8 cellular contexts compared by ENCODE assay signal in the genomic region with DNA sequence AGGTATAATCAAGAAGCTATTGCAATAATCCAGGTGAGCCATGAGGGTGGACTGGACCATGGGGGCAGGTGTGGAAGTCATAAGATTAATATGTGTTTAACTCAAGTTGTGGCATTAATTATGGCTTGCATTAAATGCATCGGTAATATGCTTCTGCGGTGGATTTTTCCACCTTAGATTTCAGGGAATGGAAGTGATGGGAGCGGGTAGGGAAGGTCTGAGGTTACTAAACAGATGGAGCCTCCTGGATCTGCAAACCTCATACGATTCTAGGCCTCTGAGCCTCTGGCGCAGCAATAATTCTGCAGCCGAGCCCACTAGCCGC. TPM values are rescaled to one million over a fixed set of nuclear protein-coding genes. Genes with fewer than 3 reads are reported as not detected.
DNase-seq lines count a peak whose midpoint lies in the region; ATAC-seq and TF ChIP-seq lines count a peak whose summit lies in the region.

No MANE protein-coding gene starts in this region.

- no peak for DNase-seq in activated T-cell treated with anti-CD3 and anti-CD28 coated beads, Interleukin-2, amount 50 U/mL, for 4 hours
- DNase-seq in activated T-cell treated with anti-CD3 and anti-CD28 coated beads for 4 hours (no peak), brain microvascular endothelial cell (no peak), mesenchymal stem cell (no peak), transverse colon (no peak), sciatic nerve (ENCODE audit: low spot score) (no peak), NCI-H1694 treated with DMSO at 0.1 percent for 48 hours (lab: John Stamatoyannopoulos, UW) (no peak)
- DNase-seq in stimulated activated CD4-positive, alpha-beta T cell treated with anti-CD3 and anti-CD28 coated beads, Interleukin-4, amount 100 ng/mL, for 4 hours, result no peak

- H3K4me3 Mint-ChIP-seq in activated T-cell treated with anti-CD3 and anti-CD28 coated beads, Interleukin-2, amount 50 U/mL, for 4 hours, result peak overlapping the region; percentile 94

- peaks cover 15% of the 10 kb centered on the region for H3K36me3 Mint-ChIP-seq in activated T-cell treated with anti-CD3 and anti-CD28 coated beads, Interleukin-2, amount 50 U/mL, for 4 hours (ENCODE audit: insufficient read depth)

- H4K8ac ChIP-seq in mesenchymal stem cell (ENCODE audit: low read length), result no peak overlapping the region

- H2BK15ac ChIP-seq in mesenchymal stem cell (ENCODE audit: low read depth, poor library complexity, severe bottlenecking), result no peak overlapping the region

- H4K91ac ChIP-seq in mesenchymal stem cell (ENCODE audit: low read length), result no peak overlapping the region

- peak overlapping the region; percentile 76 for H3K4me3 ChIP-seq in brain microvascular endothelial cell (ENCODE audit: low read depth, low read length)
- H3K4me3 ChIP-seq in mesenchymal stem cell (ENCODE audit: insufficient read depth in 1 of 2, low read depth in 1 of 2, low read length in 2 of 2), result peak overlapping the region; percentile 76 to 96
- peak overlapping the region; percentile 49 to 72 (median 59) for H3K4me3 ChIP-seq in transverse colon

- WGBS in mesenchymal stem cell, result 34% methylated on average over 7 of the region's 7 CpGs
- 32% methylated on average over 7 of the region's 7 CpGs; no CpG with 5 or more reads in 1 of the 2 donors for WGBS in transverse colon (ENCODE audit: low coverage in 1 of 2), 2 donors

- H3K27me3 ChIP-seq in brain microvascular endothelial cell (replicated peaks) (no peaks in the 10 kb centered on the region), mesenchymal stem cell (ENCODE audit: control insufficient read depth in 1 of 2, insufficient read depth in 1 of 2, low read length in 2 of 2) (peaks cover 0 to 8% of the 10 kb centered on the region in 2 experiments), transverse colon (peaks cover 22% of the 10 kb centered on the region)

- H3K4ac ChIP-seq in mesenchymal stem cell (ENCODE audit: low read depth in 1 of 2, low read length in 2 of 2), result no peak overlapping the region

- H2AK5ac ChIP-seq in mesenchymal stem cell (ENCODE audit: low read length, severe bottlenecking), result no peak overlapping the region

- H3K36me3 ChIP-seq in brain microvascular endothelial cell (replicated peaks) (no peaks in the 10 kb centered on the region), mesenchymal stem cell (ENCODE audit: control insufficient read depth in 1 of 2, insufficient read depth in 2 of 2, low read depth in 1 of 2, low read length in 2 of 2) (peaks cover 0 to 13% of the 10 kb centered on the region in 2 experiments), transverse colon (no peaks in the 10 kb centered on the region)

- no peak overlapping the region for H2BK12ac ChIP-seq in mesenchymal stem cell (ENCODE audit: low read length in 2 of 2)

- no peak for TF ChIP-seq EP300 in transverse colon (IDR thresholded peaks at IDR 0.05; ENCODE audit: low read depth)

- no peak overlapping the region for H3K18ac ChIP-seq in mesenchymal stem cell (ENCODE audit: low read depth in 1 of 2, low read length in 2 of 2)

- H3K79me1 ChIP-seq in mesenchymal stem cell (replicated peaks; ENCODE audit: low read length, poor library complexity, severe bottlenecking), result no peaks in the 10 kb centered on the region

- peaks cover 7% of the 10 kb centered on the region for H3K27me3 Mint-ChIP-seq in activated T-cell treated with anti-CD3 and anti-CD28 coated beads, Interleukin-2, amount 50 U/mL, for 4 hours (ENCODE audit: low read depth)

- no peak for ATAC-seq in activated T-cell treated with anti-CD3 and anti-CD28 coated beads, Interleukin-2, amount 50 U/mL, for 4 hours
- no peak for ATAC-seq in sciatic nerve

- H3K9ac ChIP-seq in mesenchymal stem cell (ENCODE audit: low read length), result peak overlapping the region; percentile 93

- H3K4me2 ChIP-seq in mesenchymal stem cell (ENCODE audit: low read length, poor library complexity, severe bottlenecking), result peak overlapping the region; percentile 91

- no peak for TF ChIP-seq POLR2A in transverse colon (IDR thresholded peaks at IDR 0.05)

- H3K9me3 Mint-ChIP-seq in activated T-cell treated with anti-CD3 and anti-CD28 coated beads, Interleukin-2, amount 50 U/mL, for 4 hours, result no peaks in the 10 kb centered on the region

- H3K9me3 ChIP-seq in mesenchymal stem cell (ENCODE audit: control insufficient read depth, low read length) (peaks cover 4% of the 10 kb centered on the region), transverse colon (no peaks in the 10 kb centered on the region)

- in situ Hi-C loops in brain microvascular endothelial cell (cut with HindIII; ENCODE audit: low pct_ligation_motif_present, low sequenced_read_pairs) (no loop called here), transverse colon (cut with MboI; ENCODE audit: low pct_ligation_motif_present in 1 of 4, low pct_unique_long_range_greater_than_20kb in 1 of 4, low sequenced_read_pairs in 3 of 4) (no loop called here)

- no peak overlapping the region for H2BK5ac ChIP-seq in mesenchymal stem cell (ENCODE audit: low read depth, low read length, poor library complexity, severe bottlenecking)

- H2AFZ ChIP-seq in mesenchymal stem cell (ENCODE audit: low read depth, low read length), result no peak overlapping the region

- H3K4me1 ChIP-seq in mesenchymal stem cell (ENCODE audit: control insufficient read depth, insufficient read depth, low read depth, low read length) (peaks cover 6% of the 10 kb centered on the region), transverse colon (peaks cover 0 to 16% (median 5%) of the 10 kb centered on the region in 4 donors)

- H3K27ac ChIP-seq in brain microvascular endothelial cell (no peak overlapping the region), mesenchymal stem cell (ENCODE audit: low read length, poor library complexity, severe bottlenecking) (no peak overlapping the region), transverse colon (peak overlapping the region in 3 of 4 donors; percentile 36 to 56 (median 50))

- no peak overlapping the region for H3K14ac ChIP-seq in mesenchymal stem cell (ENCODE audit: low read length in 2 of 2)

- H3K23ac ChIP-seq in mesenchymal stem cell (ENCODE audit: low read length in 2 of 2), result no peak overlapping the region

- H3K4me1 Mint-ChIP-seq in activated T-cell treated with anti-CD3 and anti-CD28 coated beads, Interleukin-2, amount 50 U/mL, for 4 hours (ENCODE audit: low read depth), result peaks cover 28% of the 10 kb centered on the region

- H2BK120ac ChIP-seq in mesenchymal stem cell (ENCODE audit: low read depth, low read length), result no peak overlapping the region

- intact Hi-C loops in transverse colon (cut with DNase I; ENCODE audit: low total_unique reads) (no loop called here), sciatic nerve (cut with DNase I) (no loop called here)

- TF ChIP-seq CTCF in brain microvascular endothelial cell (IDR thresholded peaks at IDR 0.05; ENCODE audit: low read depth, low read length, missing control alignments) (no peak), transverse colon (IDR thresholded peaks at IDR 0.05) (no peak)

RNA-seq across cellular contexts. Expression of gene ZNF483, which starts 0.3 kb away (rescaled TPM):
- 1 to 10 TPM; 1.1 to 1.8 (median 1.2) TPM for total RNA-seq in activated T-cell treated with anti-CD3 and anti-CD28 coated beads, Interleukin-2, amount 50 U/mL, for 4 hours
- polyA plus RNA-seq in mesenchymal stem cell (2013, experiment 1 of 2), result 0.32 TPM
- polyA plus RNA-seq in mesenchymal stem cell (2013, experiment 2 of 2), result 0.34 TPM
- total RNA-seq in transverse colon (1 to 10 TPM; 2.2 to 4.9 (median 3.4) TPM), sciatic nerve (20.1 TPM)

RNA-seq across cellular contexts. Expression of gene ECPAS, which starts 40.5 kb away (rescaled TPM):
- 10 to 100 TPM; 95.1 to 98.4 (median 97.9) TPM for total RNA-seq in activated T-cell treated with anti-CD3 and anti-CD28 coated beads, Interleukin-2, amount 50 U/mL, for 4 hours
- polyA plus RNA-seq in mesenchymal stem cell (2013, experiment 1 of 2), result 55.3 TPM
- polyA plus RNA-seq in mesenchymal stem cell (2013, experiment 2 of 2), result 56.5 TPM
- 10 to 100 TPM; 69.2 to 88.8 (median 77.0) TPM for total RNA-seq in transverse colon
- total RNA-seq in sciatic nerve, result 101 TPM

Comparison
In these comparisons a context has a peak if more than half of its experiments do, and no peak if none do; other contexts are left out.
1. H3K27ac ChIP-seq: peak in transverse colon (3 of 4); none in brain microvascular endothelial cell (single experiment) and mesenchymal stem cell (single experiment).
2. Peak in every context shown above with its lines, with median percentiles within 50 percentile points of each other: H3K4me3 ChIP-seq.